ENCODE assay signal across 16 cellular contexts in the genomic region with DNA sequence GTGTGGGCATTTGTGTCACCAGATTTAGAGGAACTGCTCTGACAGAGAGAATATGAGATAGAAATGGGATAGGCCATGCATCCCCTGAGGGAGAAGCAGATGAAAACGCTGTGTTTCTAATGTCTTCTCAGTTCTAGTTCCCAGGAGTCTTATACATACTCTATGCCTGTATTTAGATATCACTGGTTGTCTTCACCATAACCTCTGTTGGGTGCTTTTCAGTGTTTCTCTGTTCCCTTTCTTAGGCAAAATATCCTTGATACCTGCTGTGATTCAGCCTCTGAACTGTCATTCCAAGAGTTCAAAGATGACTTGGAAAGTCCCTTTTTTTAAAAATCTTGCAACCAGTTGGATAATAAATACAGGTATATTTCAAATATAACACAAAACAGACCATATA.
DNase-seq lines count a peak whose midpoint lies in the region; ATAC-seq and TF ChIP-seq lines count a peak whose summit lies in the region.
"Had no signal": no experiment of that assay in that cellular context is flagged by ENCODE, and none has a peak within 500 bp of the region (broad histone marks: within the 10 kb centered on the region; RNA-seq: fewer than 3 reads in every experiment).

No MANE protein-coding gene starts in this region.

- H3K9me3 Mint-ChIP-seq in activated T-helper 1 cell treated with anti-CD3 and anti-CD28 coated beads, Interleukin-12 subunit alpha, Interleukin-12 subunit beta, Interleukin-2, Interleukin-4 antibody, amounts not matched to agents 30 ng/mL and 10 ng/mL and 1 ng/mL, durations not matched to agents 14 hours and 24 hours and 36 hours: peaks cover 5% of the 10 kb centered on the region
- H3K9me3 Mint-ChIP-seq: stimulated activated naive CD8-positive, alpha-beta T cell treated with anti-CD3 and anti-CD28 coated beads, Interleukin-15, Interleukin-2, amounts not matched to agents 100 ng/mL and 50 ng/mL, for 24 hours had no signal

- no peak overlapping the region for H3K27ac Mint-ChIP-seq in activated T-helper 1 cell treated with anti-CD3 and anti-CD28 coated beads, Interleukin-12 subunit alpha, Interleukin-12 subunit beta, Interleukin-2, Interleukin-4 antibody, amounts not matched to agents 30 ng/mL and 10 ng/mL and 1 ng/mL, durations not matched to agents 14 hours and 24 hours and 36 hours
- H3K27ac Mint-ChIP-seq: B cell; brain; stimulated activated naive CD8-positive, alpha-beta T cell treated with anti-CD3 and anti-CD28 coated beads, Interleukin-15, Interleukin-2, amounts not matched to agents 100 ng/mL and 50 ng/mL, for 24 hours had no signal

- H3K27me3 Mint-ChIP-seq in activated T-helper 1 cell treated with anti-CD3 and anti-CD28 coated beads, Interleukin-12 subunit alpha, Interleukin-12 subunit beta, Interleukin-2, Interleukin-4 antibody, amounts not matched to agents 30 ng/mL and 10 ng/mL and 1 ng/mL, durations not matched to agents 14 hours and 24 hours and 36 hours (ENCODE audit: insufficient read depth): no peaks in the 10 kb centered on the region
- H3K27me3 Mint-ChIP-seq: B cell; stimulated activated naive CD8-positive, alpha-beta T cell treated with anti-CD3 and anti-CD28 coated beads, Interleukin-15, Interleukin-2, amounts not matched to agents 100 ng/mL and 50 ng/mL, for 24 hours had no signal

- H3K4me3 ChIP-seq in mucosa of descending colon: no peak overlapping the region

- ATAC-seq in GM18499 (IDR thresholded peaks at IDR 0.05; ENCODE audit: insufficient read depth, unreplicated experiment) (peak; percentile 73), GM19468 (IDR thresholded peaks at IDR 0.05; ENCODE audit: extremely low read depth, unreplicated experiment) (peak; percentile 38), HG02870 (IDR thresholded peaks at IDR 0.05; ENCODE audit: unreplicated experiment) (peak; percentile 79), mucosa of descending colon (no peak)

- no peak for TF ChIP-seq CTCF in mucosa of descending colon (IDR thresholded peaks at IDR 0.05)

- in situ Hi-C loops in KBM-7 (cut with MboI; ENCODE audit: low pct_unique_long_range_greater_than_20kb, low sequenced_read_pairs): no loop called here

- no peaks in the 10 kb centered on the region for H3K9me3 ChIP-seq in mucosa of descending colon

- H3K4me1 ChIP-seq in mucosa of descending colon (ENCODE audit: low read depth): no peaks in the 10 kb centered on the region
- H3K4me1 ChIP-seq: parathyroid adenoma had no signal

- H3K36me3 ChIP-seq in mucosa of descending colon (ENCODE audit: low read depth): no peaks in the 10 kb centered on the region

- H3K4me3 Mint-ChIP-seq in activated T-helper 1 cell treated with anti-CD3 and anti-CD28 coated beads, Interleukin-12 subunit alpha, Interleukin-12 subunit beta, Interleukin-2, Interleukin-4 antibody, amounts not matched to agents 30 ng/mL and 10 ng/mL and 1 ng/mL, durations not matched to agents 14 hours and 24 hours and 36 hours: no peak overlapping the region
- H3K4me3 Mint-ChIP-seq: B cell; brain; stimulated activated naive CD8-positive, alpha-beta T cell treated with anti-CD3 and anti-CD28 coated beads, Interleukin-15, Interleukin-2, amounts not matched to agents 100 ng/mL and 50 ng/mL, for 24 hours had no signal

- intact Hi-C loops in head of caudate nucleus (cut with DNase I) (no loop called here), mucosa of descending colon (cut with DNase I, micrococcal nuclease) (no loop called here)
- intact Hi-C loops in activated T-helper 1 cell treated with anti-CD3 and anti-CD28 coated beads, Interleukin-12 subunit alpha, Interleukin-12 subunit beta, Interleukin-2, Interleukin-4 antibody, amounts not matched to agents 30 ng/mL and 10 ng/mL and 1 ng/mL, durations not matched to agents 14 hours and 24 hours and 36 hours (cut with micrococcal nuclease): no loop called here

- DNase-seq in KBM-7: peak; percentile 30
- DNase-seq in head of caudate nucleus: no peak
- no peak for DNase-seq in NCI-H446 (lab: John Stamatoyannopoulos, UW)
- DNase-seq in activated T-helper 1 cell treated with anti-CD3 and anti-CD28 coated beads, Interleukin-12 subunit alpha, Interleukin-12 subunit beta, Interleukin-2, Interleukin-4 antibody, amounts not matched to agents 30 ng/mL and 10 ng/mL and 1 ng/mL, durations not matched to agents 14 hours and 24 hours and 36 hours (ENCODE audit: low spot score): no peak
- no peak for DNase-seq in mucosa of descending colon
- DNase-seq: glutamatergic neuron; mammary epithelial cell; NCI-H2107; stimulated activated CD4-positive, alpha-beta T cell treated with anti-CD3 and anti-CD28 coated beads, Interleukin-1b, Interleukin-23, amount 100 ng/mL, for 48 hours had no signal

- H3K4me1 Mint-ChIP-seq in activated T-helper 1 cell treated with anti-CD3 and anti-CD28 coated beads, Interleukin-12 subunit alpha, Interleukin-12 subunit beta, Interleukin-2, Interleukin-4 antibody, amounts not matched to agents 30 ng/mL and 10 ng/mL and 1 ng/mL, durations not matched to agents 14 hours and 24 hours and 36 hours (ENCODE audit: low read depth): peaks cover 24% of the 10 kb centered on the region

- peaks cover 13% of the 10 kb centered on the region for H3K36me3 Mint-ChIP-seq in activated T-helper 1 cell treated with anti-CD3 and anti-CD28 coated beads, Interleukin-12 subunit alpha, Interleukin-12 subunit beta, Interleukin-2, Interleukin-4 antibody, amounts not matched to agents 30 ng/mL and 10 ng/mL and 1 ng/mL, durations not matched to agents 14 hours and 24 hours and 36 hours (ENCODE audit: low read depth)
- H3K36me3 Mint-ChIP-seq: brain had no signal
